In the genomic region with DNA sequence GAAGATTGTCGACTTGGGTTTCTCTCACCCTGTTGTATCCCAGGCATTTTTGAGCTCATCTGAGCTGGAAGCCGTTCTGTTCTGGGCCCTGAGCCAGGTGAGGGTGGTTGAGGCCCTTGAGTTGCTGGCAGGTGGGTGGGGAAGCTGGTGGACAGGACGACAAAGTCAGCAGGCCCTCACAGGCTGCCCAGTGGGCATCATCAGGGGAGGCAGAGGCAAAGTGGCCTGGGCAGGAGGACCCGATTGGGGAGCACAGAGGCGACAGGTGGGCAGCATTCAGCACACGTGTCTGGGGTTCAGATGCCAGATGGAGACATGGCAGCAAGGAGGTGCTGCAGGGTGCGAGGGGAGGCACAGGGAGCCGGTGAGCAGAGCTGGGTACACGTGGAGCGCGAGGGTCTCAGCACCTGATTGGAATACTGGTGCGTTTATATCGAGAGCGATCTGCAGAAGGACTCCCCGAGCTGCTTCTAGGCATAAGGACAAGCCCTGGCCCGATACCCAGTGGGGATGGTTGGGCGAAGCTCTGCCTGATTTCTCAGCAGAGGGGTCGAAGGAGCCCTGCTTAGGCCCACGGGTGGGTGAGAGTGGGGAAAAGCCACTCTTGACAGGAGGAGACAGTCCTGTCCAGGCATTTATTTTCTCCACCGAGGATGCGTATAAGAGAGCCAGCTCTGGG, we compare ENCODE assay signal across 15 cellular contexts. TPM values are rescaled to one million over a fixed set of nuclear protein-coding genes. Genes with fewer than 3 reads are reported as not detected.
DNase-seq lines count a peak whose midpoint lies in the region; ATAC-seq and TF ChIP-seq lines count a peak whose summit lies in the region.
"Had no signal": no experiment of that assay in that cellular context is flagged by ENCODE, and none has a peak within 500 bp of the region (broad histone marks: within the 10 kb centered on the region; RNA-seq: fewer than 3 reads in every experiment).

No MANE protein-coding gene starts in this region.

- H3K4me3 ChIP-seq in endodermal cell (ENCODE audit: low read length): no peak overlapping the region
- H3K4me3 ChIP-seq: smooth muscle cell had no signal

- H3K27me3 ChIP-seq in endodermal cell (ENCODE audit: control insufficient read depth, insufficient read depth, low read length, poor library complexity, severe bottlenecking): no peaks in the 10 kb centered on the region

- peak overlapping the region; percentile 38 to 76 for H3K27ac Mint-ChIP-seq in natural killer cell
- H3K27ac Mint-ChIP-seq in natural killer cell treated with Interleukin-12 subunit alpha and Interleukin-12 subunit beta and Interleukin-15 and Interleukin-18, amount 100 ng/mL, for 72 hours: no peak overlapping the region
- no peak overlapping the region for H3K27ac Mint-ChIP-seq in endodermal cell

- 93% methylated on average over 19 to 21 of the region's 21 CpGs for WGBS in endodermal cell (ENCODE audit: insufficient coverage in 1 of 2, insufficient read length in 1 of 2), 2 experiments

- TF ChIP-seq CTCF in natural killer cell (IDR thresholded peaks at IDR 0.05) (no peak), endodermal cell (conservative IDR thresholded peaks at IDR 0.05) (no peak)

- H3K27me3 Mint-ChIP-seq in natural killer cell (ENCODE audit: low read depth in 2 of 2) (no peaks in the 10 kb centered on the region), endodermal cell (ENCODE audit: insufficient read depth) (peaks cover 1% of the 10 kb centered on the region)
- no peaks in the 10 kb centered on the region for H3K27me3 Mint-ChIP-seq in natural killer cell treated with Interleukin-12 subunit alpha and Interleukin-12 subunit beta and Interleukin-15 and Interleukin-18, amount 100 ng/mL, for 72 hours
- H3K27me3 Mint-ChIP-seq: IgD-negative memory B cell had no signal

- H3K4me1 Mint-ChIP-seq in natural killer cell: peaks cover 6 to 23% of the 10 kb centered on the region in 2 donors
- H3K4me1 Mint-ChIP-seq in natural killer cell treated with Interleukin-12 subunit alpha and Interleukin-12 subunit beta and Interleukin-15 and Interleukin-18, amount 100 ng/mL, for 72 hours (ENCODE audit: low read depth in 2 of 2): peaks cover 2 to 9% of the 10 kb centered on the region in 2 donors
- H3K4me1 Mint-ChIP-seq in endodermal cell: no peaks in the 10 kb centered on the region

- H3K36me3 Mint-ChIP-seq in natural killer cell (peaks cover 7% of the 10 kb centered on the region), endodermal cell (ENCODE audit: low read depth) (no peaks in the 10 kb centered on the region)
- peaks cover 9% of the 10 kb centered on the region for H3K36me3 Mint-ChIP-seq in natural killer cell treated with Interleukin-12 subunit alpha and Interleukin-12 subunit beta and Interleukin-15 and Interleukin-18, amount 100 ng/mL, for 72 hours

- no peaks in the 10 kb centered on the region for H3K36me3 ChIP-seq in endodermal cell (ENCODE audit: control insufficient read depth, insufficient read depth, low read length)

- H3K4me1 ChIP-seq in endodermal cell (ENCODE audit: control insufficient read depth, insufficient read depth, low read length): no peaks in the 10 kb centered on the region

- no peak overlapping the region for H3K4me3 Mint-ChIP-seq in natural killer cell
- no peak overlapping the region for H3K4me3 Mint-ChIP-seq in natural killer cell treated with Interleukin-12 subunit alpha and Interleukin-12 subunit beta and Interleukin-15 and Interleukin-18, amount 100 ng/mL, for 72 hours
- no peak overlapping the region for H3K4me3 Mint-ChIP-seq in endodermal cell
- H3K4me3 Mint-ChIP-seq: IgD-negative memory B cell had no signal

- intact Hi-C loops in natural killer cell (cut with micrococcal nuclease): no loop called here

- DNase-seq in NCI-H345 (lab: John Stamatoyannopoulos, UW) (peak; percentile 5), NCI-H345 treated with DMSO at 0.1 percent for 48 hours (lab: John Stamatoyannopoulos, UW; ENCODE audit: unreplicated experiment) (no peak), natural killer cell (no peak), endodermal cell (peak; percentile 40), NCI-H510A (lab: John Stamatoyannopoulos, UW) (no peak), NCI-H187 (lab: John Stamatoyannopoulos, UW) (no peak)
- no peak for DNase-seq in natural killer cell treated with Interleukin-12 subunit alpha and Interleukin-12 subunit beta and Interleukin-15 and Interleukin-18, amount 100 ng/mL, for 72 hours (ENCODE audit: low spot score)
- DNase-seq: mesendoderm, SIG-M5 had no signal

- no peaks in the 10 kb centered on the region for H3K9me3 Mint-ChIP-seq in natural killer cell
- H3K9me3 Mint-ChIP-seq in natural killer cell treated with Interleukin-12 subunit alpha and Interleukin-12 subunit beta and Interleukin-15 and Interleukin-18, amount 100 ng/mL, for 72 hours: no peaks in the 10 kb centered on the region
- no peaks in the 10 kb centered on the region for H3K9me3 Mint-ChIP-seq in endodermal cell
- H3K9me3 Mint-ChIP-seq: IgD-negative memory B cell had no signal

- no peak overlapping the region for H3K9ac ChIP-seq in endodermal cell (ENCODE audit: extremely low read depth, low read length, poor library complexity, severe bottlenecking)

- no peak for ATAC-seq in natural killer cell
- no peak for ATAC-seq in natural killer cell treated with Interleukin-12 subunit alpha and Interleukin-12 subunit beta and Interleukin-15 and Interleukin-18, amount 100 ng/mL, for 72 hours
- no peak for ATAC-seq in HG02623 (IDR thresholded peaks at IDR 0.05; ENCODE audit: unreplicated experiment)

- H3K9me3 ChIP-seq in endodermal cell (ENCODE audit: control insufficient read depth, low read length): no peaks in the 10 kb centered on the region

- H3K27ac ChIP-seq in endodermal cell (ENCODE audit: low read depth, low read length): no peak overlapping the region
- H3K27ac ChIP-seq: epithelial cell of prostate had no signal

RNA-seq across cellular contexts. Expression of a gene that starts 49.0 kb away (rescaled TPM):
- total RNA-seq in natural killer cell: 1 to 10 TPM; 1.2 to 2.1 (median 1.8) TPM
- total RNA-seq in natural killer cell treated with Interleukin-12 subunit alpha and Interleukin-12 subunit beta and Interleukin-15 and Interleukin-18, amount 100 ng/mL, for 72 hours: 1 to 10 TPM in 1 of 2 donors, under 1 TPM in 1; 0.67 to 3.3 TPM
- total RNA-seq in endodermal cell: 1 to 10 TPM; 5.1 to 5.9 TPM
- 3.1 TPM for polyA plus RNA-seq in endodermal cell (2013, experiment 1 of 2)
- 2.7 TPM for polyA plus RNA-seq in endodermal cell (2013, experiment 2 of 2)
- total RNA-seq: A172, G401, smooth muscle cell had no signal

Comparison
In these comparisons a context has a peak if more than half of its experiments do, and no peak if none do; other contexts are left out.
1. DNase-seq: peak in NCI-H345 (single experiment) and endodermal cell (single experiment); none in NCI-H345 treated with DMSO at 0.1 percent for 48 hours (single experiment), natural killer cell (single experiment), natural killer cell treated with Interleukin-12 subunit alpha and Interleukin-12 subunit beta and Interleukin-15 and Interleukin-18, amount 100 ng/mL, for 72 hours (single experiment), NCI-H510A (single experiment) and NCI-H187 (0 of 2).
2. H3K27ac Mint-ChIP-seq: peak in natural killer cell (2 of 2); none in natural killer cell treated with Interleukin-12 subunit alpha and Interleukin-12 subunit beta and Interleukin-15 and Interleukin-18, amount 100 ng/mL, for 72 hours (0 of 2) and endodermal cell (single experiment).